In the genomic region with DNA sequence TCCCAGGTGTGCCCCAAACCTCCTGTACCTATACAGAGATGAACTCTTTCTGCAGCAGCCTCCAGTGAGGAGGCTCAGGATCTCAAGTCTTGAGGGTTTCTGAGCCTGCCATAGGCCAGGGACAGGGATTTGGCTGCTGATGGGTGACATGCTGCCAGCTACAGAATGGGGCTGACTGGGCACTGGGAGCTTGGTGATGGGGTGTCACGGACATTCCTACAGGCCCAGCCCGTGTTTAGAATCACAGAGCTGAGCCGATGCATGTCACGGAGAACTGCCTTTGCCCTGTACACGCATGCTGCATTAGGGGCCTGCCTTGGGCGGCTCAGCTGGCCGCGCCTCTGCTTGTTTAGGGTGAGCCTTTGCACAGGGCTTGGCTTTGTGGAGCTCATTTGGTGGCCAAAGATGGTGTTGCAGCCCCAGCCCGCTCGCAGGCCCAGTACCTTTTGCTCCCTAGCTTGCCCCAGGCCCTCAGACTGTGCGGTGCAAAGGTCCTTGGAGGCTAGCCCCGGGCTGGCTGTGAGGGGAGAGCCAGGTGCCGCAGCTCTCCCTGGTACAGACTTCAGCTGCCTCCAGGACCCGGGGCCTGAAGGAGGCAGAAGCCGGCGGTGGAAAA, we compare ENCODE assay signal across 10 cellular contexts.
DNase-seq lines count a peak whose midpoint lies in the region; ATAC-seq and TF ChIP-seq lines count a peak whose summit lies in the region.
"Had no signal": no experiment of that assay in that cellular context is flagged by ENCODE, and none has a peak within 500 bp of the region (broad histone marks: within the 10 kb centered on the region; RNA-seq: fewer than 3 reads in every experiment).

No MANE protein-coding gene starts in this region.

- no peaks in the 10 kb centered on the region for H3K9me3 Mint-ChIP-seq in activated naive CD8-positive, alpha-beta T cell treated with anti-CD3 and anti-CD28 coated beads, Interleukin-2, amount 50 U/mL, for 24 hours
- H3K9me3 Mint-ChIP-seq: activated T-cell treated with anti-CD3 and anti-CD28 coated beads, Interleukin-2, amount 50 U/mL, for 72 hours had no signal

- no peak overlapping the region for H3K27ac Mint-ChIP-seq in activated naive CD8-positive, alpha-beta T cell treated with anti-CD3 and anti-CD28 coated beads, Interleukin-2, amount 50 U/mL, for 24 hours
- H3K27ac Mint-ChIP-seq: activated T-cell treated with anti-CD3 and anti-CD28 coated beads, Interleukin-2, amount 50 U/mL, for 72 hours had no signal

- no peak overlapping the region for H3K4me3 Mint-ChIP-seq in activated naive CD8-positive, alpha-beta T cell treated with anti-CD3 and anti-CD28 coated beads, Interleukin-2, amount 50 U/mL, for 24 hours

- H3K27ac ChIP-seq in iPS DF 6.9 (ENCODE audit: low read length) (no peak overlapping the region), RWPE1 (no peak overlapping the region)
- H3K27ac ChIP-seq: SK-N-MC had no signal

- in situ Hi-C loops in HAP-1 (cut with MboI; ENCODE audit: low sequenced_read_pairs) (no loop called here), GM13977 (cut with MboI; ENCODE audit: low pct_unique_long_range_greater_than_20kb, low sequenced_read_pairs, unreplicated experiment) (no loop called here)

- no peaks in the 10 kb centered on the region for H3K27me3 ChIP-seq in HAP-1 (ENCODE audit: low read depth)
- no peaks in the 10 kb centered on the region for H3K27me3 ChIP-seq in iPS DF 6.9 (ENCODE audit: control insufficient read depth, insufficient read depth, low read length)

- CTCF ChIA-PET in RWPE1 (lab: Yijun Ruan, JAX): interaction anchor here (0.5 to 1.1 kb wide), 3 partner anchors 12 to 108 kb away, joined by 3 to 4 read pairs (median 4); no protein-coding TSS in a partner anchor

- peak; percentile 38 for ATAC-seq in activated naive CD8-positive, alpha-beta T cell treated with anti-CD3 and anti-CD28 coated beads, Interleukin-2, amount 50 U/mL, for 24 hours
- ATAC-seq in GM19351 (IDR thresholded peaks at IDR 0.05; ENCODE audit: unreplicated experiment): no peak
- ATAC-seq: activated T-cell treated with anti-CD3 and anti-CD28 coated beads, Interleukin-2, amount 50 U/mL, for 72 hours had no signal

- H3K4me1 ChIP-seq in HAP-1: peaks cover 19% of the 10 kb centered on the region
- peaks cover 7% of the 10 kb centered on the region; the same call in 1 of the 2 replicates for H3K4me1 ChIP-seq in iPS DF 6.9 (ENCODE audit: control insufficient read depth, insufficient read depth, low read length)

- peaks cover 4% of the 10 kb centered on the region for H3K4me1 Mint-ChIP-seq in activated naive CD8-positive, alpha-beta T cell treated with anti-CD3 and anti-CD28 coated beads, Interleukin-2, amount 50 U/mL, for 24 hours

- peak; percentile 32 to 70 for DNase-seq in HAP-1 (ENCODE audit: low spot score in 2 of 2)
- DNase-seq in activated naive CD8-positive, alpha-beta T cell treated with anti-CD3 and anti-CD28 coated beads, Interleukin-2, amount 50 U/mL, for 24 hours: no peak
- no peak for DNase-seq in iPS DF 6.9 (ENCODE audit: low read depth, low spot score)
- no peak for DNase-seq in skeletal muscle cell (ENCODE audit: low read depth)
- no peak for DNase-seq in GM13977 (ENCODE audit: low spot score)
- no peak for DNase-seq in NCI-H1048 (lab: John Stamatoyannopoulos, UW)
- DNase-seq in RWPE1 (ENCODE audit: low spot score): no peak
- DNase-seq: activated T-cell treated with anti-CD3 and anti-CD28 coated beads, Interleukin-2, amount 50 U/mL, for 72 hours had no signal

- no peaks in the 10 kb centered on the region for H3K9me3 ChIP-seq in HAP-1
- H3K9me3 ChIP-seq in iPS DF 6.9 (ENCODE audit: control insufficient read depth, insufficient read depth, low read length): no peaks in the 10 kb centered on the region

- H3K36me3 Mint-ChIP-seq in activated naive CD8-positive, alpha-beta T cell treated with anti-CD3 and anti-CD28 coated beads, Interleukin-2, amount 50 U/mL, for 24 hours (ENCODE audit: low read depth): no peaks in the 10 kb centered on the region

- WGBS in iPS DF 6.9 (ENCODE audit: insufficient coverage, insufficient read length): no CpG with 5 or more reads among the region's 16 CpGs

- no peak for TF ChIP-seq CTCF in GM13977 (IDR thresholded peaks at IDR 0.05; ENCODE audit: extremely low read depth, insufficient read depth, missing control alignments)
- no peak for TF ChIP-seq CTCF in RWPE1 (conservative IDR thresholded peaks at IDR 0.05; ENCODE audit: low read depth)

- H3K36me3 ChIP-seq in HAP-1 (replicated peaks): no peaks in the 10 kb centered on the region
- H3K36me3 ChIP-seq in iPS DF 6.9 (ENCODE audit: control insufficient read depth, insufficient read depth, low read length): no peaks in the 10 kb centered on the region

- POLR2A ChIA-PET in RWPE1 (lab: Yijun Ruan, JAX; ENCODE audit: low non-redundant PET): no interaction called here

- H3K4me3 ChIP-seq in HAP-1: peak overlapping the region; percentile 56
- peak overlapping the region; percentile 86; the same call in 1 of the 2 replicates for H3K4me3 ChIP-seq in iPS DF 6.9 (ENCODE audit: low read length)
- H3K4me3 ChIP-seq in skeletal muscle cell (ENCODE audit: low read depth, low read length): peak overlapping the region; percentile 52
- H3K4me3 ChIP-seq: SK-N-MC had no signal

- peaks cover 68% of the 10 kb centered on the region for H3K27me3 Mint-ChIP-seq in activated naive CD8-positive, alpha-beta T cell treated with anti-CD3 and anti-CD28 coated beads, Interleukin-2, amount 50 U/mL, for 24 hours

Comparison
In these comparisons a context has a peak if more than half of its experiments do, and no peak if none do; other contexts are left out.
1. DNase-seq: peak in HAP-1 (2 of 2); none in activated naive CD8-positive, alpha-beta T cell treated with anti-CD3 and anti-CD28 coated beads, Interleukin-2, amount 50 U/mL, for 24 hours (single experiment), iPS DF 6.9 (single experiment), skeletal muscle cell (single experiment), GM13977 (single experiment), NCI-H1048 (single experiment) and RWPE1 (single experiment).
2. Peak in every context shown above with its lines, with median percentiles within 50 percentile points of each other: H3K4me3 ChIP-seq.